ENCODE assay signal across 19 cellular contexts in the genomic region with DNA sequence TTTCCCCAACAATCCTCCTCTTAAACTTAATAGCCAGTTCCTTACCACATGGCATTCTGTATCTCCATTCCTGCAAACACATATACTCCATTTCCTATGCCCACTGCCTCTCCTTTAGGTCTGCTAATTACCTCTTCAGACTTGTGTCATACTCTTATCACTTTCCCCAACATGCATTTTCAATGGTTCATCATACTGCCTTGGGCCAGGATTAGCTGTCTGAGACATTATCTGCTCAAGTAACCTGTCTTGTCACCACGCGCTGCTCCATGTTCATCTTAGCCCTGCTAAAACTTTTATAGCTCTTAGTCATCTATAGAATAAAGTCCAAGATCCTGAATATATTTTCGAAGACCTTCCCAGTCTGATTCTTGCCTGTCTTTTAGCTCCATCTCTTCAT.
DNase-seq lines count a peak whose midpoint lies in the region; ATAC-seq, FAIRE-seq and TF ChIP-seq lines count a peak whose summit lies in the region.
"Had no signal": no experiment of that assay in that cellular context is flagged by ENCODE, and none has a peak within 500 bp of the region (broad histone marks: within the 10 kb centered on the region; RNA-seq: fewer than 3 reads in every experiment).

No MANE protein-coding gene starts in this region.

- H3K18ac ChIP-seq in H1 (ENCODE audit: extremely low read depth, low read length) (no peak overlapping the region), mesendoderm (ENCODE audit: low read length) (no peak overlapping the region)

- H3K36me3 ChIP-seq in GM23338 (ENCODE audit: insufficient read depth) (no peaks in the 10 kb centered on the region), PC-3 (ENCODE audit: low read depth, low read length) (no peaks in the 10 kb centered on the region), H1 (ENCODE audit: control insufficient read depth in 2 of 4, insufficient read depth in 4 of 4, low read length in 3 of 4) (no peaks in the 10 kb centered on the region), mesendoderm (ENCODE audit: control insufficient read depth, insufficient read depth, low read length) (no peaks in the 10 kb centered on the region)
- H3K36me3 ChIP-seq: BE2C had no signal

- H2AFZ ChIP-seq in GM23338 (peak overlapping the region; percentile 23; the same call in 1 of the 2 replicates), PC-3 (ENCODE audit: low read length) (no peak overlapping the region), H1 (ENCODE audit: low read length) (peak overlapping the region; percentile 34; the same call in 1 of the 2 replicates)

- H2AK5ac ChIP-seq in H1 (ENCODE audit: low read depth, low read length) (no peak overlapping the region), mesendoderm (ENCODE audit: low read length) (no peak overlapping the region)

- no peak overlapping the region for H3K56ac ChIP-seq in H1 (replicated peaks; ENCODE audit: insufficient read length, low read depth, low read length)
- H3K56ac ChIP-seq in mesendoderm (ENCODE audit: low read length) = no peak overlapping the region

- CTCF ChIA-PET in PC-3 (lab: Charles Lee) (interaction anchor here (0.5 to 0.6 kb wide), 2 partner anchors 25 to 100 kb away, joined by 3 to 5 read pairs; no protein-coding TSS in a partner anchor), H1 (lab: Charles Lee; ENCODE audit: partially characterized antibody) (interaction anchor here (0.9 kb wide), 1 partner anchor 17 kb away, joined by 3 read pairs; no protein-coding TSS in a partner anchor)

- H2BK5ac ChIP-seq in H1 (ENCODE audit: low read depth, low read length) (no peak overlapping the region), mesendoderm (ENCODE audit: low read length) (no peak overlapping the region)

- H3K9me3 ChIP-seq in PC-3 (ENCODE audit: low read length) (no peaks in the 10 kb centered on the region), H1 (ENCODE audit: insufficient read depth in 2 of 2, low read depth in 1 of 2, low read length in 1 of 2) (no peaks in the 10 kb centered on the region)
- H3K9me3 ChIP-seq: BE2C had no signal

- peaks cover 32% of the 10 kb centered on the region for H3K4me1 Mint-ChIP-seq in GM23338
- H3K4me1 Mint-ChIP-seq in stimulated activated memory B cell treated with anti-CD40 and anti-IgM and Interleukin-4, amounts not matched to agents 10 μg/mL and 1 μg/mL and 100 μg/mL, for 72 hours = no peaks in the 10 kb centered on the region
- H3K4me1 Mint-ChIP-seq: CD4-positive, alpha-beta memory T cell had no signal

- peaks cover 14% of the 10 kb centered on the region for H3K4me1 ChIP-seq in GM23338 (ENCODE audit: insufficient read depth)
- no peaks in the 10 kb centered on the region for H3K4me1 ChIP-seq in PC-3 (ENCODE audit: insufficient read depth, low read length)
- peaks cover 0 to 3% (median 0%) of the 10 kb centered on the region in 4 experiments; a peak in 1 of 7 replicates for H3K4me1 ChIP-seq in H1 (replicated peaks in 1 of 4; ENCODE audit: control insufficient read depth in 3 of 4, insufficient read depth in 4 of 4, low read length in 3 of 4)
- H3K4me1 ChIP-seq in mesendoderm (ENCODE audit: control insufficient read depth, low read depth, low read length) = no peaks in the 10 kb centered on the region
- H3K4me1 ChIP-seq: BE2C had no signal

- H2BK20ac ChIP-seq in H1 (ENCODE audit: low read length) = no peak overlapping the region; the same call in 1 of the 2 replicates

- H3K27ac Mint-ChIP-seq in GM23338 = no peak overlapping the region
- no peak overlapping the region for H3K27ac Mint-ChIP-seq in stimulated activated memory B cell treated with anti-CD40 and anti-IgM and Interleukin-4, amounts not matched to agents 10 μg/mL and 1 μg/mL and 100 μg/mL, for 72 hours
- H3K27ac Mint-ChIP-seq: CD4-positive, alpha-beta memory T cell had no signal

- 96% methylated on average over 3 of the region's 3 CpGs; no CpG with 5 or more reads in 1 of the 2 experiments for WGBS in H1 (ENCODE audit: extremely low coverage in 1 of 2, insufficient coverage in 1 of 2, insufficient read length in 1 of 2, insufficient replicate concordance in 2 of 2, low coverage in 1 of 2, low lambda C conversion rate in 2 of 2, missing lambda C conversion rate in 1 of 2), 2 experiments
- no CpG with 5 or more reads among the region's 3 CpGs for WGBS in mesendoderm (ENCODE audit: extremely low coverage, insufficient coverage, low lambda C conversion rate)

- ATAC-seq in GM23338 (no peak), PC-3 (peak; percentile 48), HG03135 (IDR thresholded peaks at IDR 0.05; ENCODE audit: unreplicated experiment) (no peak)
- no peak for ATAC-seq in stimulated activated memory B cell treated with anti-CD40 and anti-IgM and Interleukin-4, amounts not matched to agents 10 μg/mL and 1 μg/mL and 100 μg/mL, for 72 hours
- ATAC-seq: HCT116 had no signal

- TF ChIP-seq CTCF in GM23338 (conservative IDR thresholded peaks at IDR 0.05; ENCODE audit: low read depth in 2 of 2) = no peak
- no peak for TF ChIP-seq CTCF in PC-3 (conservative IDR thresholded peaks at IDR 0.05; ENCODE audit: low read depth, low read length)
- TF ChIP-seq CTCF in H1 (IDR thresholded peaks at IDR 0.05; ENCODE audit: control extremely low read depth in 1 of 3, insufficient read depth in 1 of 3, low read depth in 1 of 3, low read length in 3 of 3) = no peak

- H3K27me3 Mint-ChIP-seq in GM23338 (ENCODE audit: insufficient read depth, low read depth, poor library complexity) = no peaks in the 10 kb centered on the region
- no peaks in the 10 kb centered on the region for H3K27me3 Mint-ChIP-seq in stimulated activated memory B cell treated with anti-CD40 and anti-IgM and Interleukin-4, amounts not matched to agents 10 μg/mL and 1 μg/mL and 100 μg/mL, for 72 hours

- no peak for TF ChIP-seq EP300 in H1 (IDR thresholded peaks at IDR 0.05; ENCODE audit: borderline replicate concordance in 1 of 2, low read depth in 2 of 2, low read length in 2 of 2)

- H3K23ac ChIP-seq in H1 (ENCODE audit: insufficient read length) (no peak overlapping the region), mesendoderm (ENCODE audit: low read length) (no peak overlapping the region)

- H3K27ac ChIP-seq in GM23338 (ENCODE audit: low read depth) (no peak overlapping the region), PC-3 (ENCODE audit: low read length) (no peak overlapping the region), H1 (ENCODE audit: low read depth, low read length) (no peak overlapping the region), mesendoderm (ENCODE audit: low read depth, low read length) (no peak overlapping the region)
- H3K27ac ChIP-seq: C4-2B had no signal

- H3K9ac ChIP-seq in PC-3 (ENCODE audit: low read length) (no peak overlapping the region), H1 (replicated peaks in 1 of 4; ENCODE audit: extremely low read depth in 1 of 4, low read depth in 3 of 4, low read length in 3 of 4) (no peak overlapping the region), mesendoderm (ENCODE audit: low read length) (no peak overlapping the region)

- no peak overlapping the region for H4K5ac ChIP-seq in H1 (ENCODE audit: insufficient read length, low read depth, low read length)
- no peak overlapping the region for H4K5ac ChIP-seq in mesendoderm (ENCODE audit: low read length)

- H3K79me1 ChIP-seq in H1 (ENCODE audit: low read depth, low read length) (no peaks in the 10 kb centered on the region), mesendoderm (ENCODE audit: low read length) (no peaks in the 10 kb centered on the region)

- H3K27me3 ChIP-seq in GM23338 (ENCODE audit: insufficient read depth) (no peaks in the 10 kb centered on the region), PC-3 (ENCODE audit: low read length) (no peaks in the 10 kb centered on the region), H1 (replicated peaks in 1 of 4; ENCODE audit: control insufficient read depth in 3 of 4, extremely low read depth in 1 of 4, insufficient read depth in 3 of 4, low read length in 3 of 4) (no peaks in the 10 kb centered on the region), mesendoderm (ENCODE audit: insufficient read depth, low read length, poor library complexity) (no peaks in the 10 kb centered on the region)
- H3K27me3 ChIP-seq: BE2C had no signal

- H3K23me2 ChIP-seq in H1 (ENCODE audit: low read depth, low read length) = no peaks in the 10 kb centered on the region

- TF ChIP-seq POLR2A in H1 (IDR thresholded peaks at IDR 0.05; ENCODE audit: control extremely low read depth in 1 of 2, low read depth in 2 of 2, low read length in 2 of 2) = no peak

- DNase-seq in GM23338 (ENCODE audit: low spot score) (no peak), PC-3 (peak; percentile 35), H1 (ENCODE audit: low read depth in 1 of 2, low spot score in 2 of 2) (no peak), mesendoderm (peak; percentile 36)
- DNase-seq in NK-92 treated with Interleukin-12 subunit alpha and Interleukin-12 subunit beta, amount 100 ng/mL, for 24 hours (lab: John Stamatoyannopoulos, UW) = no peak
- DNase-seq: 8988T; BE2C; CD4-positive, alpha-beta memory T cell; COR-L47; DMS153; DMS79 treated with DMSO at 0.1 percent for 48 hours; EL had no signal

- H3K4me2 ChIP-seq in GM23338 = no peak overlapping the region
- no peak overlapping the region for H3K4me2 ChIP-seq in PC-3 (ENCODE audit: low read length)
- no peak overlapping the region for H3K4me2 ChIP-seq in H1 (ENCODE audit: insufficient read depth in 1 of 2, low read depth in 2 of 2, low read length in 2 of 2)
- no peak overlapping the region for H3K4me2 ChIP-seq in mesendoderm (ENCODE audit: low read length)

- FAIRE-seq in H1 (lab: Jason Lieb, UNC) = no peak
- FAIRE-seq: D721Med, G401.6, GM12891 had no signal

- no TSS peak for BruUV-seq in PC-3 (replicated peaks; lab: Mats Ljungman, UMichigan)

- no peaks in the 10 kb centered on the region for H4K20me1 ChIP-seq in GM23338 (replicated peaks; ENCODE audit: insufficient read depth)
- no peaks in the 10 kb centered on the region for H4K20me1 ChIP-seq in PC-3 (ENCODE audit: low read length)
- no peaks in the 10 kb centered on the region for H4K20me1 ChIP-seq in H1 (replicated peaks in 1 of 2; ENCODE audit: control insufficient read depth in 1 of 2, insufficient read depth in 2 of 2, low read length in 2 of 2)

- no peak overlapping the region for H3K4me3 ChIP-seq in GM23338
- H3K4me3 ChIP-seq in PC-3 (ENCODE audit: low read length) = no peak overlapping the region
- H3K4me3 ChIP-seq in H1 (ENCODE audit: extremely low read depth in 1 of 4, insufficient read depth in 2 of 4, low read depth in 3 of 4, low read length in 4 of 4) = no peak overlapping the region
- H3K4me3 ChIP-seq in mesendoderm (ENCODE audit: low read length) = no peak overlapping the region

- H2BK120ac ChIP-seq in H1 (replicated peaks; ENCODE audit: low read depth, low read length) = no peak overlapping the region
- H2BK120ac ChIP-seq in mesendoderm (ENCODE audit: low read depth, low read length) = no peak overlapping the region

- no peak overlapping the region for H3K4me3 Mint-ChIP-seq in GM23338
- no peak overlapping the region for H3K4me3 Mint-ChIP-seq in stimulated activated memory B cell treated with anti-CD40 and anti-IgM and Interleukin-4, amounts not matched to agents 10 μg/mL and 1 μg/mL and 100 μg/mL, for 72 hours
- H3K4me3 Mint-ChIP-seq: CD4-positive, alpha-beta memory T cell had no signal

- H4K8ac ChIP-seq in H1 (ENCODE audit: extremely low read depth, insufficient read depth, low read length) (no peak overlapping the region), mesendoderm (ENCODE audit: low read depth, low read length) (no peak overlapping the region)

- no peaks in the 10 kb centered on the region for H3K9me3 Mint-ChIP-seq in GM23338
- H3K9me3 Mint-ChIP-seq in stimulated activated memory B cell treated with anti-CD40 and anti-IgM and Interleukin-4, amounts not matched to agents 10 μg/mL and 1 μg/mL and 100 μg/mL, for 72 hours = no peaks in the 10 kb centered on the region
- H3K9me3 Mint-ChIP-seq: CD4-positive, alpha-beta memory T cell had no signal

- H2BK15ac ChIP-seq in H1 (ENCODE audit: low read length) (no peak overlapping the region), mesendoderm (replicated peaks; ENCODE audit: low read depth) (no peak overlapping the region)

- H3K79me2 ChIP-seq in GM23338 (replicated peaks; ENCODE audit: insufficient read depth) = no peaks in the 10 kb centered on the region
- H3K79me2 ChIP-seq in PC-3 (ENCODE audit: low read length) = no peaks in the 10 kb centered on the region
- H3K79me2 ChIP-seq in H1 (ENCODE audit: control insufficient read depth in 1 of 2, insufficient read depth in 2 of 2, low read length in 2 of 2) = no peaks in the 10 kb centered on the region
- no peaks in the 10 kb centered on the region for H3K79me2 ChIP-seq in mesendoderm (ENCODE audit: control insufficient read depth, insufficient read depth, low read length)

- intact Hi-C loops in PC-3 (cut with micrococcal nuclease) = no loop called here

- no peak overlapping the region for H4K91ac ChIP-seq in H1 (replicated peaks; ENCODE audit: insufficient read length, low read length)

- TF ChIP-seq RAD21 in H1 (IDR thresholded peaks at IDR 0.05 in 1 of 2, conservative IDR thresholded peaks at IDR 0.05 in 1 of 2; ENCODE audit: low read depth in 2 of 2, low read length in 2 of 2) = no peak

- POLR2A ChIA-PET in PC-3 (lab: Charles Lee; ENCODE audit: unreplicated experiment) (no interaction called here), H1 (lab: Charles Lee; ENCODE audit: partially characterized antibody) (no interaction called here)

- no peaks in the 10 kb centered on the region for H3K9me2 ChIP-seq in GM23338 (ENCODE audit: insufficient read depth)
- H3K9me2 ChIP-seq in PC-3 (replicated peaks; ENCODE audit: low read length) = no peaks in the 10 kb centered on the region

- no peak overlapping the region for H3K14ac ChIP-seq in H1 (ENCODE audit: insufficient read length)

- no peak overlapping the region for H2BK12ac ChIP-seq in H1 (ENCODE audit: low read depth, low read length)

- H3F3A ChIP-seq in GM23338 (replicated peaks; ENCODE audit: low read depth) (no peaks in the 10 kb centered on the region), PC-3 (ENCODE audit: low read length, unreplicated experiment) (no peaks in the 10 kb centered on the region)

- H3K4ac ChIP-seq in H1 (replicated peaks; ENCODE audit: insufficient read length, low read depth, low read length) (no peak overlapping the region), mesendoderm (ENCODE audit: low read depth, low read length) (no peak overlapping the region)

- no peaks in the 10 kb centered on the region for H3K36me3 Mint-ChIP-seq in GM23338 (ENCODE audit: low read depth)
- no peaks in the 10 kb centered on the region for H3K36me3 Mint-ChIP-seq in stimulated activated memory B cell treated with anti-CD40 and anti-IgM and Interleukin-4, amounts not matched to agents 10 μg/mL and 1 μg/mL and 100 μg/mL, for 72 hours
- H3K36me3 Mint-ChIP-seq: CD4-positive, alpha-beta memory T cell had no signal

Comparison
In these comparisons a context has a peak if more than half of its experiments do, and no peak if none do; other contexts are left out.
1. DNase-seq: peak in PC-3 (single experiment) and mesendoderm (single experiment); none in GM23338 (single experiment), H1 (0 of 2) and NK-92 treated with Interleukin-12 subunit alpha and Interleukin-12 subunit beta, amount 100 ng/mL, for 24 hours (single experiment).